In the genomic region with DNA sequence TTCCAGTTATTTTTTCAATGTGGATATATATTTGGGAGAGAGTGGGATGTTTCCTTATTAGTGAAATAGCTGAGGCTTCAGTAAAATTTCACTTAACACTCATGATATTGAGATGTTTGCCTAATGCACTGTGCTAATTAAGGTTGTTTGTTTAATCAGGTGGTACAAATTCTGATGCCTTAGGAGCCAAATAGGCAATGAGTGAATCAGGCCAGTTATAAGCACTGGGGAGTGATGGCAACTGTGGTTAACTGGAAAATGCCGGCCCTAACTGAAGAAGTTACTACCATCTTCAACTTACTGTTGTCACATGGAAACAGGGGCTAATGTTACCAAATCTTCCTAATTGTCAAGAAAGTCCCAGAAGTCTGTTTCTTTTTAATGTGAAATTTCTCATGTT, we compare ENCODE assay signal across 1 cellular context.
TF ChIP-seq lines count a peak whose summit lies in the region.

No MANE protein-coding gene starts in this region.

TF ChIP-seq in GM23338, 12 proteins besides CTCF, POLR2A, EP300 and RAD21:
- TF ChIP-seq EZH2phosphoT487 (IDR thresholded peaks at IDR 0.05; ENCODE audit: unreplicated experiment) (no peak), ZNF331 (CRISPR knock-in tag; IDR thresholded peaks at IDR 0.05; ENCODE audit: low read depth) (no peak), ZNF114 (CRISPR knock-in tag; IDR thresholded peaks at IDR 0.05) (no peak), STAT1 (IDR thresholded peaks at IDR 0.05; ENCODE audit: unreplicated experiment) (no peak), JUNB (IDR thresholded peaks at IDR 0.05; ENCODE audit: unreplicated experiment) (no peak), CREB1 (CRISPR knock-in tag; IDR thresholded peaks at IDR 0.05; ENCODE audit: low read depth) (no peak), NANOG (IDR thresholded peaks at IDR 0.05; ENCODE audit: borderline replicate concordance) (no peak), EZH2 (IDR thresholded peaks at IDR 0.05; ENCODE audit: low read depth, unreplicated experiment) (no peak), POLR2AphosphoS5 (IDR thresholded peaks at IDR 0.05; ENCODE audit: low read depth) (no peak)
- TF ChIP-seq, protein P1, sequence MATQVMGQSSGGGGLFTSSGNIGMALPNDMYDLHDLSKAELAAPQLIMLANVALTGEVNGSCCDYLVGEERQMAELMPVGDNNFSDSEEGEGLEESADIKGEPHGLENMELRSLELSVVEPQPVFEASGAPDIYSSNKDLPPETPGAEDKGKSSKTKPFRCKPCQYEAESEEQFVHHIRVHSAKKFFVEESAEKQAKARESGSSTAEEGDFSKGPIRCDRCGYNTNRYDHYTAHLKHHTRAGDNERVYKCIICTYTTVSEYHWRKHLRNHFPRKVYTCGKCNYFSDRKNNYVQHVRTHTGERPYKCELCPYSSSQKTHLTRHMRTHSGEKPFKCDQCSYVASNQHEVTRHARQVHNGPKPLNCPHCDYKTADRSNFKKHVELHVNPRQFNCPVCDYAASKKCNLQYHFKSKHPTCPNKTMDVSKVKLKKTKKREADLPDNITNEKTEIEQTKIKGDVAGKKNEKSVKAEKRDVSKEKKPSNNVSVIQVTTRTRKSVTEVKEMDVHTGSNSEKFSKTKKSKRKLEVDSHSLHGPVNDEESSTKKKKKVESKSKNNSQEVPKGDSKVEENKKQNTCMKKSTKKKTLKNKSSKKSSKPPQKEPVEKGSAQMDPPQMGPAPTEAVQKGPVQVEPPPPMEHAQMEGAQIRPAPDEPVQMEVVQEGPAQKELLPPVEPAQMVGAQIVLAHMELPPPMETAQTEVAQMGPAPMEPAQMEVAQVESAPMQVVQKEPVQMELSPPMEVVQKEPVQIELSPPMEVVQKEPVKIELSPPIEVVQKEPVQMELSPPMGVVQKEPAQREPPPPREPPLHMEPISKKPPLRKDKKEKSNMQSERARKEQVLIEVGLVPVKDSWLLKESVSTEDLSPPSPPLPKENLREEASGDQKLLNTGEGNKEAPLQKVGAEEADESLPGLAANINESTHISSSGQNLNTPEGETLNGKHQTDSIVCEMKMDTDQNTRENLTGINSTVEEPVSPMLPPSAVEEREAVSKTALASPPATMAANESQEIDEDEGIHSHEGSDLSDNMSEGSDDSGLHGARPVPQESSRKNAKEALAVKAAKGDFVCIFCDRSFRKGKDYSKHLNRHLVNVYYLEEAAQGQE (IDR thresholded peaks at IDR 0.05; ENCODE audit: unreplicated experiment) = no peak
- TF ChIP-seq, protein P2, sequence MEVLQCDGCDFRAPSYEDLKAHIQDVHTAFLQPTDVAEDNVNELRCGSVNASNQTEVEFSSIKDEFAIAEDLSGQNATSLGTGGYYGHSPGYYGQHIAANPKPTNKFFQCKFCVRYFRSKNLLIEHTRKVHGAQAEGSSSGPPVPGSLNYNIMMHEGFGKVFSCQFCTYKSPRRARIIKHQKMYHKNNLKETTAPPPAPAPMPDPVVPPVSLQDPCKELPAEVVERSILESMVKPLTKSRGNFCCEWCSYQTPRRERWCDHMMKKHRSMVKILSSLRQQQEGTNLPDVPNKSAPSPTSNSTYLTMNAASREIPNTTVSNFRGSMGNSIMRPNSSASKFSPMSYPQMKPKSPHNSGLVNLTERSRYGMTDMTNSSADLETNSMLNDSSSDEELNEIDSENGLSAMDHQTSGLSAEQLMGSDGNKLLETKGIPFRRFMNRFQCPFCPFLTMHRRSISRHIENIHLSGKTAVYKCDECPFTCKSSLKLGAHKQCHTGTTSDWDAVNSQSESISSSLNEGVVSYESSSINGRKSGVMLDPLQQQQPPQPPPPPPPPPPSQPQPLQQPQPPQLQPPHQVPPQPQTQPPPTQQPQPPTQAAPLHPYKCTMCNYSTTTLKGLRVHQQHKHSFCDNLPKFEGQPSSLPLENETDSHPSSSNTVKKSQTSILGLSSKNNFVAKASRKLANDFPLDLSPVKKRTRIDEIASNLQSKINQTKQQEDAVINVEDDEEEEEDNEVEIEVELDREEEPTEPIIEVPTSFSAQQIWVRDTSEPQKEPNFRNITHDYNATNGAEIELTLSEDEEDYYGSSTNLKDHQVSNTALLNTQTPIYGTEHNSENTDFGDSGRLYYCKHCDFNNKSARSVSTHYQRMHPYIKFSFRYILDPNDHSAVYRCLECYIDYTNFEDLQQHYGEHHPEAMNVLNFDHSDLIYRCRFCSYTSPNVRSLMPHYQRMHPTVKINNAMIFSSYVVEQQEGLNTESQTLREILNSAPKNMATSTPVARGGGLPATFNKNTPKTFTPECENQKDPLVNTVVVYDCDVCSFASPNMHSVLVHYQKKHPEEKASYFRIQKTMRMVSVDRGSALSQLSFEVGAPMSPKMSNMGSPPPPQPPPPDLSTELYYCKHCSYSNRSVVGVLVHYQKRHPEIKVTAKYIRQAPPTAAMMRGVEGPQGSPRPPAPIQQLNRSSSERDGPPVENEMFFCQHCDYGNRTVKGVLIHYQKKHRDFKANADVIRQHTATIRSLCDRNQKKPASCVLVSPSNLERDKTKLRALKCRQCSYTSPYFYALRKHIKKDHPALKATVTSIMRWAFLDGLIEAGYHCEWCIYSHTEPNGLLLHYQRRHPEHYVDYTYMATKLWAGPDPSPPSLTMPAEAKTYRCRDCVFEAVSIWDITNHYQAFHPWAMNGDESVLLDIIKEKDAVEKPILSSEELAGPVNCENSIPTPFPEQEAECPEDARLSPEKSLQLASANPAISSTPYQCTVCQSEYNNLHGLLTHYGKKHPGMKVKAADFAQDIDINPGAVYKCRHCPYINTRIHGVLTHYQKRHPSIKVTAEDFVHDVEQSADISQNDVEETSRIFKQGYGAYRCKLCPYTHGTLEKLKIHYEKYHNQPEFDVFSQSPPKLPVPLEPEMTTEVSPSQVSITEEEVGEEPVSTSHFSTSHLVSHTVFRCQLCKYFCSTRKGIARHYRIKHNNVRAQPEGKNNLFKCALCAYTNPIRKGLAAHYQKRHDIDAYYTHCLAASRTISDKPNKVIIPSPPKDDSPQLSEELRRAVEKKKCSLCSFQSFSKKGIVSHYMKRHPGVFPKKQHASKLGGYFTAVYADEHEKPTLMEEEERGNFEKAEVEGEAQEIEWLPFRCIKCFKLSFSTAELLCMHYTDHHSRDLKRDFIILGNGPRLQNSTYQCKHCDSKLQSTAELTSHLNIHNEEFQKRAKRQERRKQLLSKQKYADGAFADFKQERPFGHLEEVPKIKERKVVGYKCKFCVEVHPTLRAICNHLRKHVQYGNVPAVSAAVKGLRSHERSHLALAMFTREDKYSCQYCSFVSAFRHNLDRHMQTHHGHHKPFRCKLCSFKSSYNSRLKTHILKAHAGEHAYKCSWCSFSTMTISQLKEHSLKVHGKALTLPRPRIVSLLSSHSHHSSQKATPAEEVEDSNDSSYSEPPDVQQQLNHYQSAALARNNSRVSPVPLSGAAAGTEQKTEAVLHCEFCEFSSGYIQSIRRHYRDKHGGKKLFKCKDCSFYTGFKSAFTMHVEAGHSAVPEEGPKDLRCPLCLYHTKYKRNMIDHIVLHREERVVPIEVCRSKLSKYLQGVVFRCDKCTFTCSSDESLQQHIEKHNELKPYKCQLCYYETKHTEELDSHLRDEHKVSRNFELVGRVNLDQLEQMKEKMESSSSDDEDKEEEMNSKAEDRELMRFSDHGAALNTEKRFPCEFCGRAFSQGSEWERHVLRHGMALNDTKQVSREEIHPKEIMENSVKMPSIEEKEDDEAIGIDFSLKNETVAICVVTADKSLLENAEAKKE (CRISPR knock-in tag; IDR thresholded peaks at IDR 0.05) = no peak
- TF ChIP-seq, protein P3, sequence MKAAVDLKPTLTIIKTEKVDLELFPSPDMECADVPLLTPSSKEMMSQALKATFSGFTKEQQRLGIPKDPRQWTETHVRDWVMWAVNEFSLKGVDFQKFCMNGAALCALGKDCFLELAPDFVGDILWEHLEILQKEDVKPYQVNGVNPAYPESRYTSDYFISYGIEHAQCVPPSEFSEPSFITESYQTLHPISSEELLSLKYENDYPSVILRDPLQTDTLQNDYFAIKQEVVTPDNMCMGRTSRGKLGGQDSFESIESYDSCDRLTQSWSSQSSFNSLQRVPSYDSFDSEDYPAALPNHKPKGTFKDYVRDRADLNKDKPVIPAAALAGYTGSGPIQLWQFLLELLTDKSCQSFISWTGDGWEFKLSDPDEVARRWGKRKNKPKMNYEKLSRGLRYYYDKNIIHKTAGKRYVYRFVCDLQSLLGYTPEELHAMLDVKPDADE (IDR thresholded peaks at IDR 0.05) = no peak
